8 cellular contexts compared by ENCODE assay signal in genomic region chr12:64780531-64781373, GRCh38. TPM values are rescaled to one million over a fixed set of nuclear protein-coding genes. Genes with fewer than 3 reads are reported as not detected.
A peak's percentile ranks its signal among the peaks of the same experiment; 100 is the strongest.
DNase-seq lines count a peak whose midpoint lies in the region; ATAC-seq and TF ChIP-seq lines count a peak whose summit lies in the region.

No MANE protein-coding gene starts in this region.

- TF ChIP-seq CTCF in C4-2B (conservative IDR thresholded peaks at IDR 0.05), result peak; percentile 54
- peak in 1 of 2 donors; percentile 18 for TF ChIP-seq CTCF in right atrium auricular region (IDR thresholded peaks at IDR 0.05)

- H3K36me3 ChIP-seq in right atrium auricular region (no peaks in the 10 kb centered on the region), rectal smooth muscle tissue (ENCODE audit: control insufficient read depth, insufficient read depth, low read length) (no peaks in the 10 kb centered on the region)

- H3K9ac ChIP-seq in rectal smooth muscle tissue (ENCODE audit: low read length), result no peak overlapping the region

- H3K4me3 ChIP-seq in right atrium auricular region, result peak overlapping the region; percentile 44 to 70
- peak overlapping the region; percentile 61 for H3K4me3 ChIP-seq in rectal smooth muscle tissue (ENCODE audit: low read length)

- H3K9me3 ChIP-seq in right atrium auricular region, result peaks cover 0 to 7% of the 10 kb centered on the region in 2 donors

- DNase-seq in NCI-H2196 treated with DMSO at 0.1 percent for 48 hours (lab: John Stamatoyannopoulos, UW; ENCODE audit: unreplicated experiment), result peak; percentile 55
- peak; percentile 23 for DNase-seq in activated naive CD4-positive, alpha-beta T cell treated with anti-CD3 and anti-CD28 coated beads, Interleukin-2, amount 50 U/mL, for 16 hours
- DNase-seq in right atrium auricular region (ENCODE audit: low spot score), result no peak

- ATAC-seq in GM21360 (IDR thresholded peaks at IDR 0.05; ENCODE audit: unreplicated experiment) (peak; percentile 59), GM19467 (IDR thresholded peaks at IDR 0.05; ENCODE audit: unreplicated experiment) (no peak), HG02571 (IDR thresholded peaks at IDR 0.05; ENCODE audit: unreplicated experiment) (no peak)

- H3K27me3 ChIP-seq in right atrium auricular region (no peaks in the 10 kb centered on the region), rectal smooth muscle tissue (ENCODE audit: control insufficient read depth, insufficient read depth, low read length) (no peaks in the 10 kb centered on the region)

- H3K4me1 ChIP-seq in right atrium auricular region, result peaks cover 0 to 28% of the 10 kb centered on the region in 2 donors
- H3K4me1 ChIP-seq in rectal smooth muscle tissue (ENCODE audit: control insufficient read depth, insufficient read depth, low read length), result peaks cover 3% of the 10 kb centered on the region

- H3K27ac ChIP-seq in C4-2B (peak overlapping the region; percentile 96), right atrium auricular region (peak overlapping the region; percentile 2 to 35), rectal smooth muscle tissue (ENCODE audit: low read depth, low read length) (no peak overlapping the region)

RNA-seq across cellular contexts. Expression of gene GNS, which starts 21.5 kb away (rescaled TPM):
- 100 to 1,000 TPM in 1 of 2 donors, 10 to 100 TPM in 1; 76.5 to 106 TPM for total RNA-seq in right atrium auricular region

RNA-seq across cellular contexts. Expression of gene TBC1D30, which starts 43.7 kb away (rescaled TPM):
- total RNA-seq in right atrium auricular region, result 1 to 10 TPM in 1 of 2 donors, under 1 TPM in 1; 0.48 to 3.3 TPM
